ENCODE assay signal across 8 cellular contexts in genomic region chr3:48112108-48112791, GRCh38.
DNase-seq lines count a peak whose midpoint lies in the region; ATAC-seq and TF ChIP-seq lines count a peak whose summit lies in the region.
"Not testable (repeated sequence)": the region's sequence is repeated elsewhere in the genome, so short reads cannot be mapped to it uniquely, and the experiment has no call there.

No MANE protein-coding gene starts in this region.

- POLR2A ChIA-PET in GM10248 (lab: Yijun Ruan, JAX) = not testable (repeated sequence)
- POLR2A ChIA-PET in activated CD8-positive, alpha-beta T cell treated with anti-CD3 and anti-CD28 coated beads, Interleukin-2, amount 10 ng/mL, durations not matched to agents 7 days and 5 days (lab: Charles Lee) = interaction anchor here (2.9 kb wide), 1 partner anchor 24 kb away, joined by 21 read pairs; no protein-coding TSS in a partner anchor

- H3K4me3 Mint-ChIP-seq in activated CD8-positive, alpha-beta T cell treated with anti-CD3 and anti-CD28 coated beads, Interleukin-2, amount 10 ng/mL, durations not matched to agents 7 days and 5 days = peak overlapping the region; percentile 4
- H3K4me3 Mint-ChIP-seq in effector memory CD8-positive, alpha-beta T cell = peak overlapping the region; percentile 28 to 62

- not testable (repeated sequence) for H3K9me2 ChIP-seq in OCI-LY1 (ENCODE audit: low read depth, low read length)

- H3K9me3 Mint-ChIP-seq in activated CD8-positive, alpha-beta T cell treated with anti-CD3 and anti-CD28 coated beads, Interleukin-2, amount 10 ng/mL, durations not matched to agents 7 days and 5 days (ENCODE audit: insufficient read depth); effector memory CD8-positive, alpha-beta T cell: not testable (repeated sequence)

- H3K4me1 ChIP-seq in OCI-LY1 (ENCODE audit: insufficient read depth, low read length, severe bottlenecking) = peaks cover 12% of the 10 kb centered on the region

- peak overlapping the region; percentile 76 for H3K27ac ChIP-seq in OCI-LY1 (ENCODE audit: low read depth, low read length, poor library complexity, severe bottlenecking)

- H3K27me3 Mint-ChIP-seq in activated CD8-positive, alpha-beta T cell treated with anti-CD3 and anti-CD28 coated beads, Interleukin-2, amount 10 ng/mL, durations not matched to agents 7 days and 5 days (ENCODE audit: low read depth); effector memory CD8-positive, alpha-beta T cell: not testable (repeated sequence)

- not testable (repeated sequence) for H3F3A ChIP-seq in OCI-LY1 (ENCODE audit: insufficient read depth, low read length)

- 0 out of 2 replicates have a peak overlapping the region, but pooled peaks have one; percentile 42 for H2AFZ ChIP-seq in OCI-LY1 (ENCODE audit: low read length)

- peak; percentile 78 for DNase-seq in GM10248 (ENCODE audit: extremely low spot score)
- DNase-seq in activated CD8-positive, alpha-beta T cell treated with anti-CD3 and anti-CD28 coated beads, Interleukin-2, amount 10 ng/mL, durations not matched to agents 7 days and 5 days = peak; percentile 90
- peak; percentile 30 to 48 (median 47) for DNase-seq in effector memory CD8-positive, alpha-beta T cell
- DNase-seq in stimulated activated CD8-positive, alpha-beta memory T cell treated with anti-CD3 and anti-CD28 coated beads, Interleukin-12 subunit alpha, Interleukin-12 subunit beta, amount 100 ng/mL, for 1 hour (ENCODE audit: low read depth) = peak; percentile 20

- ATAC-seq in GM19351 (IDR thresholded peaks at IDR 0.05; ENCODE audit: unreplicated experiment) = peak; percentile 94
- ATAC-seq in HG02610 (IDR thresholded peaks at IDR 0.05; ENCODE audit: unreplicated experiment) = peak; percentile 95
- peak; percentile 83 for ATAC-seq in HG03378 (IDR thresholded peaks at IDR 0.05; ENCODE audit: unreplicated experiment)
- ATAC-seq in activated CD8-positive, alpha-beta T cell treated with anti-CD3 and anti-CD28 coated beads, Interleukin-2, amount 10 ng/mL, durations not matched to agents 7 days and 5 days = peak; percentile 97
- ATAC-seq in effector memory CD8-positive, alpha-beta T cell (replicated peaks) = peak; percentile 97

- TF ChIP-seq CTCF in GM10248 (IDR thresholded peaks at IDR 0.05; ENCODE audit: control extremely low read depth, extremely low read depth, low read depth, missing control alignments); OCI-LY1 (IDR thresholded peaks at IDR 0.05; ENCODE audit: low read length): not testable (repeated sequence)

- H3K36me3 ChIP-seq in OCI-LY1 (ENCODE audit: insufficient read depth, low read length) = not testable (repeated sequence)

- CTCF ChIA-PET in GM10248 (lab: Yijun Ruan, JAX) = interaction anchor here (0.8 to 2.0 kb wide), 6 partner anchors 11 to 122 kb away, joined by 3 to 8 read pairs (median 4); no protein-coding TSS in a partner anchor
- CTCF ChIA-PET in activated CD8-positive, alpha-beta T cell treated with anti-CD3 and anti-CD28 coated beads, Interleukin-2, amount 10 ng/mL, durations not matched to agents 7 days and 5 days (lab: Charles Lee) = interaction anchor here (0.7 to 2.2 kb wide), 7 partner anchors 9 to 324 kb away, joined by 3 to 15 read pairs (median 6); no protein-coding TSS in a partner anchor

- H3K27ac Mint-ChIP-seq in activated CD8-positive, alpha-beta T cell treated with anti-CD3 and anti-CD28 coated beads, Interleukin-2, amount 10 ng/mL, durations not matched to agents 7 days and 5 days = peak overlapping the region; percentile 66
- peak overlapping the region; percentile 75 to 85 for H3K27ac Mint-ChIP-seq in effector memory CD8-positive, alpha-beta T cell

- not testable (repeated sequence) for H4K20me1 ChIP-seq in OCI-LY1 (ENCODE audit: insufficient read depth, low read length)

- H3K27me3 ChIP-seq in OCI-LY1 (ENCODE audit: insufficient read depth, low read length) = not testable (repeated sequence)

- H3K4me1 Mint-ChIP-seq in activated CD8-positive, alpha-beta T cell treated with anti-CD3 and anti-CD28 coated beads, Interleukin-2, amount 10 ng/mL, durations not matched to agents 7 days and 5 days (ENCODE audit: low read depth) = peaks cover 33% of the 10 kb centered on the region
- H3K4me1 Mint-ChIP-seq in effector memory CD8-positive, alpha-beta T cell (ENCODE audit: low read depth in 2 of 2) = peaks cover 8 to 12% of the 10 kb centered on the region in 2 donors

- not testable (repeated sequence) for H3K79me2 ChIP-seq in OCI-LY1 (ENCODE audit: insufficient read depth, low read length)

- peak overlapping the region; percentile 28 for H3K4me2 ChIP-seq in OCI-LY1 (ENCODE audit: low read length)

- not testable (repeated sequence) for H3K4me3 ChIP-seq in OCI-LY1 (ENCODE audit: low read depth, low read length, poor library complexity, severe bottlenecking)

- peak overlapping the region; percentile 17; the same call in 1 of the 2 replicates for H3K9ac ChIP-seq in OCI-LY1 (ENCODE audit: low read length)

- not testable (repeated sequence) for H3K36me3 Mint-ChIP-seq in activated CD8-positive, alpha-beta T cell treated with anti-CD3 and anti-CD28 coated beads, Interleukin-2, amount 10 ng/mL, durations not matched to agents 7 days and 5 days (ENCODE audit: low read depth); effector memory CD8-positive, alpha-beta T cell (ENCODE audit: insufficient read depth)

- peaks cover 10% of the 10 kb centered on the region for H3K9me3 ChIP-seq in OCI-LY1 (ENCODE audit: low read length)

Comparison
In these comparisons a context has a peak if more than half of its experiments do, and no peak if none do; other contexts are left out.
1. DNase-seq: peak in every context shown above with its lines; median percentile 90 in activated CD8-positive, alpha-beta T cell treated with anti-CD3 and anti-CD28 coated beads, Interleukin-2, amount 10 ng/mL, durations not matched to agents 7 days and 5 days; 78 in GM10248; 47 in effector memory CD8-positive, alpha-beta T cell; 20 in stimulated activated CD8-positive, alpha-beta memory T cell treated with anti-CD3 and anti-CD28 coated beads, Interleukin-12 subunit alpha, Interleukin-12 subunit beta, amount 100 ng/mL, for 1 hour.